In the genomic region with DNA sequence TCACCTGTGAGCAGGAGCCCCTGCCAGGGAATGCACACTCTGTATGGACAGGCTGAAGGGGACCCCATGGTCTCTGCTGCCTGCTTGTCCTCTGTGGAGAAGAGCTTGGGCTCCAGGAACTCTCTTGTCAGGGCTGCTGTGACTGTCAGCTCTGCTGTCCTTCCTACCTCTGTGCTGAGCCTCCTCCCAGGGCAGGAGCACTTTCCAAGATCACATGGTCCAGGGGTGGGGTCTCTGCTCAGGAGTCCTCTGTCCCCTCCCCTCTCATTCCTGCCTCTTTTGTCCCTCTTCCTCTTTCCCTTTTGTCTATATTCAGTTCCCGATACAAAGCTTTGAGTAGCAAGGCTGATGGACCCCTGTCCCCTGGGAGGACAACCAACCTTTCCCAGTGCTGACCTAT, we compare ENCODE assay signal across 28 cellular contexts. TPM values are rescaled to one million over a fixed set of nuclear protein-coding genes. Genes with fewer than 3 reads are reported as not detected.
DNase-seq lines count a peak whose midpoint lies in the region; ATAC-seq, FAIRE-seq and TF ChIP-seq lines count a peak whose summit lies in the region.
"Had no signal": no experiment of that assay in that cellular context is flagged by ENCODE, and none has a peak within 500 bp of the region (broad histone marks: within the 10 kb centered on the region; RNA-seq: fewer than 3 reads in every experiment).

A gene (minus strand): TSS at position 173 of the 400 bp plus-strand sequence. CDS start 105 bp downstream, at position 68.

- no peaks in the 10 kb centered on the region for H3K27me3 ChIP-seq in BLaER1 treated with 17β-estradiol and CSF1 and Interleukin-3, amounts not matched to agents 10 nM and 100 nM
- H3K27me3 ChIP-seq in bronchial epithelial cell (ENCODE audit: control insufficient read depth, insufficient read depth, low read length) (no peaks in the 10 kb centered on the region), esophagus squamous epithelium (peaks cover 0 to 84% (median 0%) of the 10 kb centered on the region in 4 donors)

- H4K20me1 ChIP-seq in BLaER1 treated with 17β-estradiol and CSF1 and Interleukin-3, amounts not matched to agents 10 nM and 100 nM, result 0 out of 22 replicates have a peak, but pooled peaks cover 0 to 4% (median 0%) of the 10 kb centered on the region in 11 experiments

- peaks cover 9 to 44% (median 39%) of the 10 kb centered on the region in 10 experiments for H3K4me1 ChIP-seq in BLaER1 treated with 17β-estradiol and CSF1 and Interleukin-3, amounts not matched to agents 10 nM and 100 nM
- no peaks in the 10 kb centered on the region for H3K4me1 ChIP-seq in esophagus squamous epithelium
- H3K4me1 ChIP-seq: SJCRH30 had no signal

- H3K4me1 Mint-ChIP-seq in activated naive CD8-positive, alpha-beta T cell treated with anti-CD3 and anti-CD28 coated beads for 36 hours, result no peaks in the 10 kb centered on the region
- H3K4me1 Mint-ChIP-seq: IgD-negative memory B cell had no signal

- peaks cover 0 to 15% (median 0%) of the 10 kb centered on the region in 11 experiments; a peak in 5 of 22 replicates for H3K9me3 ChIP-seq in BLaER1 treated with 17β-estradiol and CSF1 and Interleukin-3, amounts not matched to agents 10 nM and 100 nM (replicated peaks in 1 of 11)
- peaks cover 0 to 8% (median 0%) of the 10 kb centered on the region in 3 donors for H3K9me3 ChIP-seq in esophagus squamous epithelium
- H3K9me3 ChIP-seq: SJCRH30 had no signal

- no peak for ATAC-seq in HG03108 (IDR thresholded peaks at IDR 0.05; ENCODE audit: unreplicated experiment)
- ATAC-seq: PC-3 had no signal

- H3K27ac Mint-ChIP-seq in activated naive CD8-positive, alpha-beta T cell treated with anti-CD3 and anti-CD28 coated beads for 36 hours, result no peak within 1 kb of the TSS
- H3K27ac Mint-ChIP-seq: CD4-positive, alpha-beta T cell; IgD-negative memory B cell had no signal

- H3K4me3 Mint-ChIP-seq in activated naive CD8-positive, alpha-beta T cell treated with anti-CD3 and anti-CD28 coated beads for 36 hours, result no peak within 1 kb of the TSS
- H3K4me3 Mint-ChIP-seq: CD4-positive, alpha-beta T cell; IgD-negative memory B cell had no signal

- no peaks in the 10 kb centered on the region for H3K9me3 Mint-ChIP-seq in activated naive CD8-positive, alpha-beta T cell treated with anti-CD3 and anti-CD28 coated beads for 36 hours

- FAIRE-seq in bronchial epithelial cell (lab: Jason Lieb, UNC), result peak; percentile 23
- FAIRE-seq in GM19239 (lab: Jason Lieb, UNC), result no peak
- FAIRE-seq: D721Med, GM18507, H1 had no signal

- TF ChIP-seq POLR2A in esophagus squamous epithelium (IDR thresholded peaks at IDR 0.05), result no peak

- H3K4me3 ChIP-seq in BLaER1 treated with 17β-estradiol and CSF1 and Interleukin-3, amounts not matched to agents 10 nM and 100 nM, result no peak within 1 kb of the TSS
- H3K4me3 ChIP-seq in bronchial epithelial cell (ENCODE audit: low read depth, low read length), result no peak within 1 kb of the TSS
- H3K4me3 ChIP-seq in esophagus squamous epithelium, result peak within 1 kb of the TSS in 1 of 4 donors; percentile 2
- H3K4me3 ChIP-seq: SJCRH30 had no signal

- peak within 1 kb of the TSS in 8 of 11 experiments; percentile 22 to 56 (median 36); a peak in 16 of 22 replicates for H3K4me2 ChIP-seq in BLaER1 treated with 17β-estradiol and CSF1 and Interleukin-3, amounts not matched to agents 10 nM and 100 nM
- H3K4me2 ChIP-seq: KMS-11 had no signal

- DNase-seq in bronchial epithelial cell (ENCODE audit: low read depth) (no peak), esophagus squamous epithelium (lab: John Stamatoyannopoulos, UW) (no peak), posterior vena cava (ENCODE audit: low spot score) (peak; percentile 48), GM19239 (ENCODE audit: insufficient read length, low spot score) (no peak), NCI-H146 treated with DMSO at 0.1 percent for 48 hours (lab: John Stamatoyannopoulos, UW; ENCODE audit: unreplicated experiment) (no peak)
- DNase-seq in activated naive CD8-positive, alpha-beta T cell treated with anti-CD3 and anti-CD28 coated beads for 36 hours, result no peak
- DNase-seq: CD4-positive, alpha-beta T cell; HCEC 1CT; NCI-H1048; NCI-H1417; NCI-H1694 treated with DMSO at 0.1 percent for 48 hours; NCI-H2081; NCI-H2171; NCI-H345; NCI-H510A treated with DMSO at 0.1 percent for 48 hours; NCI-H82; NK-92 treated with Interleukin-12 subunit alpha and Interleukin-12 subunit beta, amount 100 ng/mL, for 24 hours; PC-3; SJCRH30 had no signal

- TF ChIP-seq CTCF in bronchial epithelial cell (IDR thresholded peaks at IDR 0.05; ENCODE audit: insufficient read depth, low read length, severe bottlenecking) (no peak), esophagus squamous epithelium (IDR thresholded peaks at IDR 0.05) (no peak)

- no peaks in the 10 kb centered on the region for H3K36me3 ChIP-seq in BLaER1 treated with 17β-estradiol and CSF1 and Interleukin-3, amounts not matched to agents 10 nM and 100 nM
- no peaks in the 10 kb centered on the region for H3K36me3 ChIP-seq in bronchial epithelial cell (ENCODE audit: control insufficient read depth, insufficient read depth, low read length)
- H3K36me3 ChIP-seq in esophagus squamous epithelium, result no peaks in the 10 kb centered on the region
- H3K36me3 ChIP-seq: SJCRH30 had no signal

- intact Hi-C loops in esophagus squamous epithelium (cut with DNase I), result no loop called here
- intact Hi-C loops in posterior vena cava (cut with DNase I), result no loop called here

- H3K36me3 Mint-ChIP-seq in activated naive CD8-positive, alpha-beta T cell treated with anti-CD3 and anti-CD28 coated beads for 36 hours, result no peaks in the 10 kb centered on the region

- H3K27ac ChIP-seq in BLaER1 treated with 17β-estradiol and CSF1 and Interleukin-3, amounts not matched to agents 10 nM and 100 nM, result no peak within 1 kb of the TSS
- no peak within 1 kb of the TSS for H3K27ac ChIP-seq in esophagus squamous epithelium
- H3K27ac ChIP-seq: HL-60, KMS-11, SJCRH30 had no signal

- no peak within 1 kb of the TSS for H3K9ac ChIP-seq in BLaER1 treated with 17β-estradiol and CSF1 and Interleukin-3, amounts not matched to agents 10 nM and 100 nM
- H3K9ac ChIP-seq: KMS-11 had no signal

- peaks cover 43% of the 10 kb centered on the region for H3K27me3 Mint-ChIP-seq in activated naive CD8-positive, alpha-beta T cell treated with anti-CD3 and anti-CD28 coated beads for 36 hours

- WGBS in esophagus squamous epithelium, 2 donors, result 50 to 73% methylated on average over 1 of the region's 1 CpG

RNA-seq across cellular contexts. Expression of the gene that starts here (rescaled TPM):
- total RNA-seq in bronchial epithelial cell (0.79 and 7.3 TPM in 2 replicates), esophagus squamous epithelium (100 to 1,000 TPM in 2 of 4 donors, 10 to 100 TPM in 2; 10.5 to 103 (median 76.7) TPM), posterior vena cava (not detected)
- not detected for total RNA-seq in activated naive CD8-positive, alpha-beta T cell treated with anti-CD3 and anti-CD28 coated beads for 36 hours
- total RNA-seq: A172; CD4-positive, alpha-beta T cell; H1; PC-3; SJCRH30 had no signal

Comparison
In these comparisons a context has a peak if more than half of its experiments do, and no peak if none do; other contexts are left out.
1. Peak in DNase-seq in posterior vena cava; RNA of the gene not detected or under 1 TPM.